23 cellular contexts compared by ENCODE assay signal in genomic region chr20:60269571-60270162, GRCh38.
"Had no signal": no experiment of that assay in that cellular context is flagged by ENCODE, and none has a peak within 500 bp of the region (broad histone marks: within the 10 kb centered on the region; RNA-seq: fewer than 3 reads in every experiment).

No MANE protein-coding gene starts in this region.

- H3K9me3 ChIP-seq: ascending aorta, body of pancreas had no signal

- ATAC-seq: activated CD4-positive, CD25-positive, alpha-beta regulatory T cell treated with anti-CD3 and anti-CD28 coated beads, Interleukin-2, amount 50 U/mL, for 24 hours; activated CD8-positive, alpha-beta T cell treated with anti-CD3 and anti-CD28 coated beads, Interleukin-2, amount 10 ng/mL, durations not matched to agents 7 days and 5 days; activated naive CD4-positive, alpha-beta T cell treated with anti-CD3 and anti-CD28 coated beads, Interleukin-2, amount 50 U/mL, for 72 hours; activated naive CD8-positive, alpha-beta T cell treated with anti-CD3 and anti-CD28 coated beads, Interleukin-2, amount 50 U/mL, for 24 hours; body of pancreas; T-helper 17 cell had no signal

- H3K4me3 ChIP-seq: ascending aorta, body of pancreas had no signal

- DNase-seq: activated CD4-positive, alpha-beta T cell treated with anti-CD3 and anti-CD28 coated beads for 4 hours; activated CD4-positive, alpha-beta T cell treated with anti-CD3 and anti-CD28 coated beads, Interleukin-2, amount 50 U/mL, for 4 hours; activated CD8-positive, alpha-beta memory T cell treated with anti-CD3 and anti-CD28 coated beads, Interleukin-2, amount 50 U/mL, for 48 hours; activated CD8-positive, alpha-beta T cell treated with anti-CD3 and anti-CD28 coated beads, Interleukin-2, amount 10 ng/mL, durations not matched to agents 7 days and 5 days; activated naive CD8-positive, alpha-beta T cell treated with anti-CD3 and anti-CD28 coated beads, Interleukin-2, amount 50 U/mL, for 24 hours; activated T-cell treated with anti-CD3 and anti-CD28 coated beads, Interleukin-2, amount 50 U/mL, for 1 hour; amniotic stem cell; body of pancreas; central memory CD4-positive, alpha-beta T cell; MM.1S; NCI-H146; NCI-H187 treated with DMSO at 0.1 percent for 48 hours; NCI-H2081 treated with DMSO at 0.1 percent for 48 hours; NCI-H2171 treated with DMSO at 0.1 percent for 48 hours; NCI-H345; NCI-H510A; NCI-H748 treated with DMSO at 0.1 percent for 48 hours; SIG-M5; T-helper 17 cell; T1000 had no signal

- H3K9me3 Mint-ChIP-seq: activated naive CD8-positive, alpha-beta T cell treated with anti-CD3 and anti-CD28 coated beads, Interleukin-2, amount 50 U/mL, for 24 hours had no signal

- H3K27ac Mint-ChIP-seq: activated CD8-positive, alpha-beta T cell treated with anti-CD3 and anti-CD28 coated beads, Interleukin-2, amount 10 ng/mL, durations not matched to agents 7 days and 5 days; activated naive CD4-positive, alpha-beta T cell treated with anti-CD3 and anti-CD28 coated beads, Interleukin-2, amount 50 U/mL, for 72 hours; activated naive CD8-positive, alpha-beta T cell treated with anti-CD3 and anti-CD28 coated beads, Interleukin-2, amount 50 U/mL, for 24 hours; T-helper 17 cell had no signal

- H3K36me3 Mint-ChIP-seq: activated naive CD4-positive, alpha-beta T cell treated with anti-CD3 and anti-CD28 coated beads, Interleukin-2, amount 50 U/mL, for 72 hours had no signal

- H3K36me3 ChIP-seq: ascending aorta had no signal

- H3K4me1 ChIP-seq: ascending aorta, body of pancreas had no signal

- H3K27ac ChIP-seq: ascending aorta, body of pancreas had no signal

- H3K4me3 Mint-ChIP-seq: activated CD8-positive, alpha-beta T cell treated with anti-CD3 and anti-CD28 coated beads, Interleukin-2, amount 10 ng/mL, durations not matched to agents 7 days and 5 days; activated naive CD8-positive, alpha-beta T cell treated with anti-CD3 and anti-CD28 coated beads, Interleukin-2, amount 50 U/mL, for 24 hours; T-helper 17 cell had no signal

- H3K27me3 ChIP-seq: ascending aorta, body of pancreas had no signal

- H3K27me3 Mint-ChIP-seq: activated naive CD8-positive, alpha-beta T cell treated with anti-CD3 and anti-CD28 coated beads, Interleukin-2, amount 50 U/mL, for 24 hours had no signal
